19 cellular contexts compared by ENCODE assay signal in genomic region chr12:132180648-132181546, GRCh38. TPM values are rescaled to one million over a fixed set of nuclear protein-coding genes. Genes with fewer than 3 reads are reported as not detected.
A peak's percentile ranks its signal among the peaks of the same experiment; 100 is the strongest.
DNase-seq lines count a peak whose midpoint lies in the region; ATAC-seq, FAIRE-seq and TF ChIP-seq lines count a peak whose summit lies in the region.
"Had no signal": no experiment of that assay in that cellular context is flagged by ENCODE, and none has a peak within 500 bp of the region (broad histone marks: within the 10 kb centered on the region; RNA-seq: fewer than 3 reads in every experiment).

No MANE protein-coding gene starts in this region.

- DNase-seq in Right ventricle myocardium inferior (ENCODE audit: missing footprints): peak; percentile 55
- DNase-seq in left ventricle myocardium inferior: no peak
- DNase-seq in T-helper 17 cell: peak in 1 of 3 donors; percentile 1
- peak; percentile 38 for DNase-seq in kidney
- no peak for DNase-seq in urothelium cell line (ENCODE audit: low spot score)
- DNase-seq in activated T-cell treated with anti-CD3 and anti-CD28 coated beads, Interleukin-2, amount 50 U/mL, for 1 hour: no peak
- DNase-seq in NCI-H1436 (lab: John Stamatoyannopoulos, UW): no peak
- DNase-seq in NCI-H510A treated with DMSO at 0.1 percent for 48 hours (lab: John Stamatoyannopoulos, UW): no peak
- DNase-seq: 8988T; Calu3; CD4-positive, alpha-beta T cell; NCI-H1048; NCI-H146; NCI-H2081; NCI-H446 treated with DMSO at 0.1 percent for 48 hours had no signal

- no peak overlapping the region for H3K4me3 ChIP-seq in left ventricle myocardium inferior
- no peak overlapping the region for H3K4me3 ChIP-seq in kidney (ENCODE audit: low read length in 2 of 2)
- H3K4me3 ChIP-seq: GM12878, GM23338 had no signal

- H3K9me3 ChIP-seq in left ventricle myocardium inferior (replicated peaks): peaks cover 19% of the 10 kb centered on the region
- H3K9me3 ChIP-seq in T-helper 17 cell (ENCODE audit: control insufficient read depth, low read length, poor library complexity, severe bottlenecking): no peaks in the 10 kb centered on the region
- H3K9me3 ChIP-seq in kidney (ENCODE audit: control insufficient read depth in 1 of 2, low read length in 2 of 2): peaks cover 0 to 4% of the 10 kb centered on the region in 2 donors

- peaks cover 12% of the 10 kb centered on the region for H3K27me3 Mint-ChIP-seq in T-helper 17 cell
- H3K27me3 Mint-ChIP-seq: CD4-positive, alpha-beta T cell had no signal

- intact Hi-C loops in Right ventricle myocardium inferior (cut with DNase I) (no loop called here), left ventricle myocardium inferior (cut with micrococcal nuclease) (no loop called here), kidney (cut with DNase I) (no loop called here)

- ATAC-seq in Right ventricle myocardium inferior: no peak
- ATAC-seq in T-helper 17 cell: no peak
- ATAC-seq: GM12878, GM23338, Panc1 had no signal

- no peak for TF ChIP-seq CTCF in left ventricle myocardium inferior (IDR thresholded peaks at IDR 0.05; ENCODE audit: borderline replicate concordance)
- no peak for TF ChIP-seq CTCF in kidney (IDR thresholded peaks at IDR 0.05; ENCODE audit: borderline replicate concordance, extremely low read depth, insufficient read depth)

- no peak overlapping the region for H3K9ac ChIP-seq in kidney (ENCODE audit: low read length in 2 of 2)

- H3K36me3 ChIP-seq in left ventricle myocardium inferior: no peaks in the 10 kb centered on the region
- H3K36me3 ChIP-seq in kidney (ENCODE audit: control insufficient read depth in 1 of 2, insufficient read depth in 2 of 2, low read length in 2 of 2): no peaks in the 10 kb centered on the region

- H3K27ac ChIP-seq in left ventricle myocardium inferior (replicated peaks): no peak overlapping the region
- no peak overlapping the region for H3K27ac ChIP-seq in kidney (ENCODE audit: low read depth in 2 of 2, low read length in 2 of 2)

- peak overlapping the region; percentile 5 for H3K4me3 Mint-ChIP-seq in T-helper 17 cell
- H3K4me3 Mint-ChIP-seq: B cell; CD4-positive, alpha-beta T cell; GM23338 had no signal

- peaks cover 77% of the 10 kb centered on the region for H3K27me3 ChIP-seq in left ventricle myocardium inferior (ENCODE audit: low read depth)

- H3K4me1 Mint-ChIP-seq in T-helper 17 cell: peaks cover 15% of the 10 kb centered on the region

- H3K4me1 ChIP-seq in left ventricle myocardium inferior (no peaks in the 10 kb centered on the region), kidney (ENCODE audit: control insufficient read depth in 1 of 2, insufficient read depth in 1 of 2, low read depth in 1 of 2, low read length in 2 of 2) (peaks cover 0 to 2% of the 10 kb centered on the region in 2 donors)

- H3K36me3 Mint-ChIP-seq in T-helper 17 cell (ENCODE audit: low read depth): no peaks in the 10 kb centered on the region

- no peak overlapping the region for H3K27ac Mint-ChIP-seq in T-helper 17 cell
- H3K27ac Mint-ChIP-seq: CD4-positive, alpha-beta T cell; GM23338 had no signal

- no peak for FAIRE-seq in kidney (lab: Jason Lieb, UNC)
- FAIRE-seq in urothelium cell line (lab: Jason Lieb, UNC): peak; percentile 99
- FAIRE-seq: GM12878 had no signal

RNA-seq across cellular contexts. Expression of gene NOC4L, which starts 36.6 kb away (rescaled TPM):
- total RNA-seq in Right ventricle myocardium inferior: 9.2 TPM
- 10.3 TPM for total RNA-seq in left ventricle myocardium inferior
- total RNA-seq in T-helper 17 cell: 10 to 100 TPM; 20.7 to 21.6 TPM
- total RNA-seq in kidney: 20.0 TPM
- polyA plus RNA-seq in kidney (ENCODE audit: insufficient read depth, low read depth, low replicate concordance): 22.3 TPM

RNA-seq across cellular contexts. Expression of gene DDX51, which starts 36.8 kb away (rescaled TPM):
- 10.4 TPM for total RNA-seq in Right ventricle myocardium inferior
- 9.0 TPM for total RNA-seq in left ventricle myocardium inferior
- 10 to 100 TPM; 38.2 to 40.9 TPM for total RNA-seq in T-helper 17 cell
- total RNA-seq in kidney: 19.6 TPM
- 10.3 TPM for polyA plus RNA-seq in kidney (ENCODE audit: insufficient read depth, low read depth, low replicate concordance)

Comparison
In these comparisons a context has a peak if more than half of its experiments do, and no peak if none do; other contexts are left out.
1. DNase-seq: peak in Right ventricle myocardium inferior (single experiment) and kidney (single experiment); none in left ventricle myocardium inferior (single experiment), urothelium cell line (single experiment), activated T-cell treated with anti-CD3 and anti-CD28 coated beads, Interleukin-2, amount 50 U/mL, for 1 hour (single experiment), NCI-H1436 (single experiment) and NCI-H510A treated with DMSO at 0.1 percent for 48 hours (single experiment).